ENCODE assay signal across 7 cellular contexts in genomic region chr1:112298558-112298957, GRCh38.
DNase-seq lines count a peak whose midpoint lies in the region; ATAC-seq and TF ChIP-seq lines count a peak whose summit lies in the region.

No MANE protein-coding gene starts in this region.

- POLR2A ChIA-PET in RWPE1 (lab: Yijun Ruan, JAX; ENCODE audit: low non-redundant PET) = no interaction called here

- ATAC-seq in HG03469 (IDR thresholded peaks at IDR 0.05; ENCODE audit: unreplicated experiment) (no peak), GM21526 (IDR thresholded peaks at IDR 0.05; ENCODE audit: low FRiP score, unreplicated experiment) (no peak)

- TF ChIP-seq CTCF in RWPE1 (conservative IDR thresholded peaks at IDR 0.05; ENCODE audit: low read depth) = peak; percentile 54

- CTCF ChIA-PET in RWPE1 (lab: Yijun Ruan, JAX) = interaction anchor here (0.6 to 2.6 kb wide), 11 partner anchors 9 to 257 kb away, joined by 3 to 17 read pairs (median 4); no protein-coding TSS in a partner anchor

- DNase-seq in EL (peak; percentile 56), HPDE6-E6E7 (ENCODE audit: extremely low spot score) (peak; percentile 59), RWPE1 (ENCODE audit: low spot score) (peak; percentile 71), ecto neural progenitor cell (ENCODE audit: low spot score) (peak; percentile 64), mucosa of gallbladder (ENCODE audit: low spot score) (peak; percentile 49)

- H3K27ac ChIP-seq in RWPE1 = no peak overlapping the region
